Comparison of ENCODE assay signal across 5 cellular contexts in genomic region chr15:45236806-45237205, GRCh38. TPM values are rescaled to one million over a fixed set of nuclear protein-coding genes. Genes with fewer than 3 reads are reported as not detected.
"Had no signal": no experiment of that assay in that cellular context is flagged by ENCODE, and none has a peak within 500 bp of the region (broad histone marks: within the 10 kb centered on the region; RNA-seq: fewer than 3 reads in every experiment).

No MANE protein-coding gene starts in this region.

RNA-seq across cellular contexts. Expression of gene SLC28A2, which starts 15.2 kb away (rescaled TPM):
- polyA plus RNA-seq: keratinocyte; naive thymus-derived CD4-positive, alpha-beta T cell; neural cell; spleen; urinary bladder had no signal
